In the genomic region with DNA sequence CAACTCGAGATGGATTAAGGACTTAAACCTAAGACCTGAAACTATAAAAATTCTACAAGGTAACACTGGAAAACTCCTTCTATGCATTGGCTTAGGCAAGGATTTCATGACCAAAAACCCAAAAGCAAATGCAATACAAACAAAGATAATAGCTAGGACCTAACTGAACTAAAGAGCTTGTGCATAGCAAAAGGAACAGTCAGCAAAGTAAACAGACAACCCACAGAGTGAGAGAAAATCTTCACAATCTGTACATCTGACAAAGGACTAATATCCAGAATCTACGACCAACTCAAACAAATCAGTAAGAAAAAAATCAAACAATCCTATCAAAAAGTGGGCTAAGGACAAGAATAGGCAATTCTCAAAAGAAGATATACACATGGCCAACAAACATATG, we compare ENCODE assay signal across 8 cellular contexts. TPM values are rescaled to one million over a fixed set of nuclear protein-coding genes. Genes with fewer than 3 reads are reported as not detected.
"Had no signal": no experiment of that assay in that cellular context is flagged by ENCODE, and none has a peak within 500 bp of the region (broad histone marks: within the 10 kb centered on the region; RNA-seq: fewer than 3 reads in every experiment).

No MANE protein-coding gene starts in this region.

RNA-seq across cellular contexts. Expression of a gene that starts 21.5 kb away (rescaled TPM):
- total RNA-seq: OCI-LY7, Right ventricle myocardium inferior, RPMI7951, SJCRH30, SJSA1, SK-MEL-5 had no signal
- polyA plus RNA-seq: SK-N-SH had no signal

RNA-seq across cellular contexts. Expression of a gene that starts 27.6 kb away (rescaled TPM):
- total RNA-seq: OCI-LY7, Right ventricle myocardium inferior, Right ventricle myocardium superior, RPMI7951, SJSA1 had no signal
- polyA plus RNA-seq: SK-N-SH had no signal
